16 cellular contexts compared by ENCODE assay signal in genomic region chr19:49064029-49064629, GRCh38. TPM values are rescaled to one million over a fixed set of nuclear protein-coding genes. Genes with fewer than 3 reads are reported as not detected.
DNase-seq lines count a peak whose midpoint lies in the region; ATAC-seq, FAIRE-seq and TF ChIP-seq lines count a peak whose summit lies in the region.
"Had no signal": no experiment of that assay in that cellular context is flagged by ENCODE, and none has a peak within 500 bp of the region (broad histone marks: within the 10 kb centered on the region; RNA-seq: fewer than 3 reads in every experiment).

No MANE protein-coding gene starts in this region.

- H3K9me3 ChIP-seq in RWPE2 (ENCODE audit: severe bottlenecking) (no peaks in the 10 kb centered on the region), prostate gland (no peaks in the 10 kb centered on the region)
- H3K9me3 ChIP-seq: tibial artery had no signal

- TF ChIP-seq CTCF in D721Med (IDR thresholded peaks at IDR 0.05; ENCODE audit: insufficient read depth, missing control alignments) (no peak), RWPE2 (IDR thresholded peaks at IDR 0.05; ENCODE audit: poor library complexity, severe bottlenecking) (no peak), prostate gland (IDR thresholded peaks at IDR 0.05) (no peak)

- ATAC-seq in RWPE2 (ENCODE audit: low read depth) (peak; percentile 91), GM21381 (IDR thresholded peaks at IDR 0.05; ENCODE audit: unreplicated experiment) (no peak)

- peaks cover 7% of the 10 kb centered on the region for H3K4me1 ChIP-seq in RWPE2 (ENCODE audit: insufficient read depth, poor library complexity, severe bottlenecking)
- H3K4me1 ChIP-seq in prostate gland (replicated peaks), result no peaks in the 10 kb centered on the region

- H3K27me3 ChIP-seq in RWPE2 (ENCODE audit: insufficient read depth, poor library complexity, severe bottlenecking), result no peaks in the 10 kb centered on the region
- no peaks in the 10 kb centered on the region for H3K27me3 ChIP-seq in prostate gland (replicated peaks; ENCODE audit: insufficient read depth)

- in situ Hi-C loops in KBM-7 (cut with MboI; ENCODE audit: low pct_unique_long_range_greater_than_20kb, low sequenced_read_pairs), result no loop called here

- TF ChIP-seq POLR2A in prostate gland (IDR thresholded peaks at IDR 0.05), result peak; percentile 57

- H3K36me3 ChIP-seq in RWPE2 (ENCODE audit: low read depth), result no peaks in the 10 kb centered on the region
- no peaks in the 10 kb centered on the region for H3K36me3 ChIP-seq in prostate gland
- H3K36me3 ChIP-seq: tibial artery had no signal

- H3K4me3 ChIP-seq in RWPE2 (ENCODE audit: severe bottlenecking), result peak overlapping the region; percentile 40
- peak overlapping the region; percentile 24 for H3K4me3 ChIP-seq in iPS-11a (ENCODE audit: low read depth, low read length)
- peak overlapping the region; percentile 25 to 29 for H3K4me3 ChIP-seq in prostate gland
- H3K4me3 ChIP-seq: tibial artery had no signal

- DNase-seq in D721Med (ENCODE audit: insufficient read length, low spot score) (peak; percentile 11), RWPE2 (ENCODE audit: low spot score) (peak; percentile 90), prostate gland (ENCODE audit: low spot score) (peak; percentile 79), KBM-7 (no peak), OCI-M2 (lab: John Stamatoyannopoulos, UW; ENCODE audit: unreplicated experiment) (no peak)
- no peak for DNase-seq in stimulated activated CD4-positive, alpha-beta T cell treated with anti-CD3 and anti-CD28 coated beads, Interleukin-4, amount 100 ng/mL, for 1 hour
- DNase-seq: activated B cell treated with CpG ODN at 0.5 μM for 24 hours; activated T-cell treated with anti-CD3 and anti-CD28 coated beads, Interleukin-2, amount 50 U/mL, for 4 hours; CD4-positive, alpha-beta T cell; NCI-H2227 treated with DMSO at 0.1 percent for 48 hours; SHP77 treated with DMSO at 0.1 percent for 48 hours; tibial artery had no signal

- H3K27ac ChIP-seq in RWPE2 (ENCODE audit: poor library complexity, severe bottlenecking), result peak overlapping the region; percentile 92
- H3K27ac ChIP-seq in prostate gland, result peak overlapping the region; percentile 70 to 76
- H3K27ac ChIP-seq: tibial artery had no signal

- intact Hi-C loops in prostate gland (cut with DNase I), result no loop called here

- WGBS in prostate gland, result 31% methylated on average over 8 of the region's 10 CpGs

- FAIRE-seq in D721Med (lab: Jason Lieb, UNC), result no peak

RNA-seq across cellular contexts. Expression of gene NTF4, which starts 0.5 kb away (rescaled TPM):
- 10 to 100 TPM in 1 of 2 donors, 1 to 10 TPM in 1; 7.0 to 24.4 TPM for total RNA-seq in prostate gland
- total RNA-seq: activated B cell treated with CpG ODN at 0.5 μM for 24 hours; activated T-cell treated with anti-CD3 and anti-CD28 coated beads, Interleukin-2, amount 50 U/mL, for 4 hours; CD4-positive, alpha-beta T cell; fibroblast of lung had no signal

RNA-seq across cellular contexts. Expression of gene CGB7, which starts 6.6 kb away (rescaled TPM):
- total RNA-seq in prostate gland, result 1 to 10 TPM; 2.0 to 2.1 TPM
- total RNA-seq: activated B cell treated with CpG ODN at 0.5 μM for 24 hours; activated T-cell treated with anti-CD3 and anti-CD28 coated beads, Interleukin-2, amount 50 U/mL, for 4 hours; CD4-positive, alpha-beta T cell had no signal

RNA-seq across cellular contexts. Expression of gene KCNA7, which starts 8.4 kb away (rescaled TPM):
- total RNA-seq in prostate gland, result not detected
- total RNA-seq: activated B cell treated with CpG ODN at 0.5 μM for 24 hours; activated T-cell treated with anti-CD3 and anti-CD28 coated beads, Interleukin-2, amount 50 U/mL, for 4 hours; CD4-positive, alpha-beta T cell; fibroblast of lung; renal cortical epithelial cell had no signal

RNA-seq across cellular contexts. Expression of gene CGB8, which starts 15.2 kb away (rescaled TPM):
- total RNA-seq in prostate gland, result not detected
- total RNA-seq: activated B cell treated with CpG ODN at 0.5 μM for 24 hours; activated T-cell treated with anti-CD3 and anti-CD28 coated beads, Interleukin-2, amount 50 U/mL, for 4 hours; CD4-positive, alpha-beta T cell; fibroblast of lung; renal cortical epithelial cell had no signal

RNA-seq across cellular contexts. Expression of gene CGB5, which starts 20.5 kb away (rescaled TPM):
- not detected for total RNA-seq in prostate gland
- total RNA-seq: activated B cell treated with CpG ODN at 0.5 μM for 24 hours; activated T-cell treated with anti-CD3 and anti-CD28 coated beads, Interleukin-2, amount 50 U/mL, for 4 hours; CD4-positive, alpha-beta T cell; fibroblast of lung; renal cortical epithelial cell had no signal

Comparison
In these comparisons a context has a peak if more than half of its experiments do, and no peak if none do; other contexts are left out.
1. DNase-seq: peak in D721Med (single experiment), RWPE2 (single experiment) and prostate gland (single experiment); none in KBM-7 (single experiment), OCI-M2 (single experiment) and stimulated activated CD4-positive, alpha-beta T cell treated with anti-CD3 and anti-CD28 coated beads, Interleukin-4, amount 100 ng/mL, for 1 hour (single experiment).
2. Peak in every context shown above with its lines, with median percentiles within 50 percentile points of each other: H3K4me3 ChIP-seq.